ENCODE assay signal across 10 cellular contexts in the genomic region with DNA sequence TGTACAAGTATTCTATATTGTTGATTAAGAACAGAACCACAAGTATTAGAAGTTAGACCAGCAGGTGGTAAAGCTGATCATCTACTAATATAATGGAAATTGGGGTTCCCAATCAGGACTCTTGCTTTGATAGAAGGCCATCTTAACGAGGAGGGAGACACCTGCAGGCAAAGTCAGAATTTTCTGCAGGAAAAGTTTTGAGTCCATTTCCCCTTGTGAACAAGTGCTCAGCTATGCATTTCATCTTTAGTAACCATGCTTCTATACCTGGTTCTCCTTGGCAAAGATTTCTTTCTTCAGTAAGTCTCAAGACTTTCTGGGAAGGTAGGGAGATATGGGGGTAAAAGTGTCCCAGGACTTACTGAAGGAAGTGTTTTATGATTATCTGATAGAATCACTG. TPM values are rescaled to one million over a fixed set of nuclear protein-coding genes. Genes with fewer than 3 reads are reported as not detected.
DNase-seq lines count a peak whose midpoint lies in the region; ATAC-seq and TF ChIP-seq lines count a peak whose summit lies in the region.
"Had no signal": no experiment of that assay in that cellular context is flagged by ENCODE, and none has a peak within 500 bp of the region (broad histone marks: within the 10 kb centered on the region; RNA-seq: fewer than 3 reads in every experiment).

No MANE protein-coding gene starts in this region.

- POLR2A ChIA-PET in A673 (lab: Charles Lee; ENCODE audit: low non-redundant PET) (interaction anchor here (0.7 kb wide), 1 partner anchor 34 kb away, joined by 4 read pairs; no protein-coding TSS in a partner anchor), GM10248 (lab: Yijun Ruan, JAX) (no interaction called here), OCI-LY7 (lab: Charles Lee) (interaction anchor here (0.5 to 2.3 kb wide), 6 partner anchors 9 to 257 kb away, joined by 3 to 13 read pairs (median 3); no protein-coding TSS in a partner anchor)

- H3K4me3 ChIP-seq in A673 (ENCODE audit: low read depth, low read length, poor library complexity, severe bottlenecking) (no peak overlapping the region), OCI-LY7 (ENCODE audit: low read depth, low read length, poor library complexity, severe bottlenecking) (no peak overlapping the region)

- DNase-seq in A673 (ENCODE audit: low spot score) = peak; percentile 48
- peak; percentile 35 for DNase-seq in GM10248 (ENCODE audit: extremely low spot score)
- DNase-seq in OCI-LY7 (ENCODE audit: low spot score) = peak; percentile 59
- DNase-seq in erythroblast (lab: John Stamatoyannopoulos, UW) = peak; percentile 41 to 59
- no peak for DNase-seq in activated T-cell treated with anti-CD3 and anti-CD28 coated beads, Interleukin-2, amount 50 U/mL, for 48 hours
- DNase-seq in activated T-cell treated with anti-CD3 and anti-CD28 coated beads, Interleukin-2, amount 50 U/mL, for 1 hour = no peak
- no peak for DNase-seq in hepatic stellate cell (ENCODE audit: low spot score)
- DNase-seq: activated CD4-positive, CD25-positive, alpha-beta regulatory T cell; NCI-H2081 treated with DMSO at 0.1 percent for 48 hours had no signal

- H3K9me3 ChIP-seq in A673 (ENCODE audit: low read depth, low read length, poor library complexity, severe bottlenecking) = no peaks in the 10 kb centered on the region
- no peaks in the 10 kb centered on the region for H3K9me3 ChIP-seq in OCI-LY7 (ENCODE audit: low read length)

- intact Hi-C loops in A673 (cut with micrococcal nuclease; ENCODE audit: unreplicated experiment) (no loop called here), OCI-LY7 (cut with micrococcal nuclease; ENCODE audit: unreplicated experiment) (no loop called here)

- no TSS peak for BruUV-seq in A673 (replicated peaks; lab: Mats Ljungman, UMichigan)
- BruUV-seq in OCI-LY7 (replicated peaks; lab: Mats Ljungman, UMichigan) = no TSS peak

- H3K4me1 ChIP-seq in A673 (ENCODE audit: insufficient read depth, low read length, poor library complexity, severe bottlenecking) (peaks cover 17% of the 10 kb centered on the region), OCI-LY7 (ENCODE audit: insufficient read depth, low read length, poor library complexity, severe bottlenecking) (no peaks in the 10 kb centered on the region)

- CTCF ChIA-PET in A673 (lab: Charles Lee) (interaction anchor here (1.0 to 1.5 kb wide), 2 partner anchors 449 to 469 kb away, joined by 4 to 7 read pairs; no protein-coding TSS in a partner anchor), GM10248 (lab: Yijun Ruan, JAX) (interaction anchor here (0.8 to 3.7 kb wide), 13 partner anchors 9 to 450 kb away, joined by 3 to 20 read pairs (median 3); no protein-coding TSS in a partner anchor), OCI-LY7 (lab: Charles Lee; ENCODE audit: unreplicated experiment) (no interaction called here)

- TF ChIP-seq CTCF in A673 (conservative IDR thresholded peaks at IDR 0.05; ENCODE audit: low read depth, low read length) (peak; percentile 60), GM10248 (IDR thresholded peaks at IDR 0.05; ENCODE audit: control extremely low read depth, extremely low read depth, low read depth, missing control alignments) (peak; percentile 39), OCI-LY7 (conservative IDR thresholded peaks at IDR 0.05; ENCODE audit: low read length) (peak; percentile 85)

- H3K27ac ChIP-seq in A673 (ENCODE audit: low read depth, low read length, poor library complexity, severe bottlenecking) (no peak overlapping the region), OCI-LY7 (ENCODE audit: low read depth, low read length, poor library complexity, severe bottlenecking) (no peak overlapping the region)

- H4K20me1 ChIP-seq in OCI-LY7 (ENCODE audit: insufficient read depth, low read length) = no peaks in the 10 kb centered on the region

- H3K4me2 ChIP-seq in OCI-LY7 (ENCODE audit: low read length) = no peak overlapping the region

- no peak for TF ChIP-seq POLR2A in erythroblast (IDR thresholded peaks at IDR 0.05; ENCODE audit: low read length)

- H3K36me3 ChIP-seq in A673 (ENCODE audit: insufficient read depth, low read length, poor library complexity, severe bottlenecking) = no peaks in the 10 kb centered on the region
- no peaks in the 10 kb centered on the region for H3K36me3 ChIP-seq in OCI-LY7 (ENCODE audit: insufficient read depth, low read length)

- ATAC-seq in HG03097 (IDR thresholded peaks at IDR 0.05; ENCODE audit: low FRiP score, unreplicated experiment) = no peak

- H3K79me2 ChIP-seq in OCI-LY7 (ENCODE audit: insufficient read depth, low read depth, low read length) = no peaks in the 10 kb centered on the region

- no peak overlapping the region for H2AFZ ChIP-seq in OCI-LY7 (ENCODE audit: low read length)

- no peaks in the 10 kb centered on the region for H3K9me2 ChIP-seq in OCI-LY7 (ENCODE audit: insufficient read depth, low read length)

- no peaks in the 10 kb centered on the region for H3K27me3 ChIP-seq in A673 (replicated peaks; ENCODE audit: insufficient read depth, low read depth, low read length, poor library complexity)

RNA-seq across cellular contexts. Expression of gene USPL1, which starts 36.1 kb away (rescaled TPM):
- total RNA-seq in A673 (2021) = 22.8 and 28.5 TPM in 2 replicates
- total RNA-seq in OCI-LY7 (2014; rRNA removed; shearing (Covaris generic)) = 19.2 and 21.1 TPM in 2 replicates
- total RNA-seq in OCI-LY7 (2022) = 21.9 and 23.2 TPM in 2 replicates

Comparison
In these comparisons a context has a peak if more than half of its experiments do, and no peak if none do; other contexts are left out.
1. DNase-seq: peak in A673 (single experiment), GM10248 (single experiment), OCI-LY7 (single experiment) and erythroblast (2 of 2); none in activated T-cell treated with anti-CD3 and anti-CD28 coated beads, Interleukin-2, amount 50 U/mL, for 48 hours (0 of 2), activated T-cell treated with anti-CD3 and anti-CD28 coated beads, Interleukin-2, amount 50 U/mL, for 1 hour (single experiment) and hepatic stellate cell (single experiment).
2. Peak in every context shown above with its lines, with median percentiles within 50 percentile points of each other: CTCF ChIP-seq.